Comparison of ENCODE assay signal across 3 cellular contexts in genomic region chr6:45351667-45352066, GRCh38.
A peak's percentile ranks its signal among the peaks of the same experiment; 100 is the strongest.
TF ChIP-seq lines count a peak whose summit lies in the region.

No MANE protein-coding gene starts in this region.

TF ChIP-seq in A549, 52 proteins besides CTCF, POLR2A, EP300 and RAD21:
- TF ChIP-seq PHF8 (IDR thresholded peaks at IDR 0.05; ENCODE audit: borderline replicate concordance, low read depth): no peak
- no peak for TF ChIP-seq E2F6 (IDR thresholded peaks at IDR 0.05; ENCODE audit: borderline replicate concordance, low read depth)
- TF ChIP-seq MAFK (IDR thresholded peaks at IDR 0.05; ENCODE audit: partially characterized antibody): peak; percentile 62
- TF ChIP-seq HOXB13 (CRISPR knock-in tag; IDR thresholded peaks at IDR 0.05; ENCODE audit: low read depth): no peak

TF ChIP-seq in GM23338, 12 proteins besides CTCF, POLR2A, EP300 and RAD21 (continues in another document):
- TF ChIP-seq CREB1 (CRISPR knock-in tag; IDR thresholded peaks at IDR 0.05; ENCODE audit: low read depth) (no peak), EZH2 (IDR thresholded peaks at IDR 0.05; ENCODE audit: low read depth, unreplicated experiment) (no peak), EZH2phosphoT487 (IDR thresholded peaks at IDR 0.05; ENCODE audit: unreplicated experiment) (no peak), POLR2AphosphoS5 (IDR thresholded peaks at IDR 0.05; ENCODE audit: low read depth) (no peak), ZNF462 (CRISPR knock-in tag; IDR thresholded peaks at IDR 0.05) (no peak), JUNB (IDR thresholded peaks at IDR 0.05; ENCODE audit: unreplicated experiment) (no peak), NANOG (IDR thresholded peaks at IDR 0.05; ENCODE audit: borderline replicate concordance) (no peak), ETS1 (IDR thresholded peaks at IDR 0.05) (no peak), STAT1 (IDR thresholded peaks at IDR 0.05; ENCODE audit: unreplicated experiment) (no peak), ZNF114 (CRISPR knock-in tag; IDR thresholded peaks at IDR 0.05) (no peak), REST (IDR thresholded peaks at IDR 0.05; ENCODE audit: unreplicated experiment) (no peak)

TF ChIP-seq in H1, 55 proteins besides CTCF, POLR2A, EP300 and RAD21:
- peak; percentile 69; the same call in 1 of the 2 replicates for TF ChIP-seq BACH1 (IDR thresholded peaks at IDR 0.05; ENCODE audit: low read length)
- TF ChIP-seq MAFK (IDR thresholded peaks at IDR 0.05; ENCODE audit: low read depth, low read length): peak; percentile 49; the same call in 1 of the 2 replicates
- TF ChIP-seq ATF2 (IDR thresholded peaks at IDR 0.05; ENCODE audit: low read length): no peak
